21 cellular contexts compared by ENCODE assay signal in the genomic region with DNA sequence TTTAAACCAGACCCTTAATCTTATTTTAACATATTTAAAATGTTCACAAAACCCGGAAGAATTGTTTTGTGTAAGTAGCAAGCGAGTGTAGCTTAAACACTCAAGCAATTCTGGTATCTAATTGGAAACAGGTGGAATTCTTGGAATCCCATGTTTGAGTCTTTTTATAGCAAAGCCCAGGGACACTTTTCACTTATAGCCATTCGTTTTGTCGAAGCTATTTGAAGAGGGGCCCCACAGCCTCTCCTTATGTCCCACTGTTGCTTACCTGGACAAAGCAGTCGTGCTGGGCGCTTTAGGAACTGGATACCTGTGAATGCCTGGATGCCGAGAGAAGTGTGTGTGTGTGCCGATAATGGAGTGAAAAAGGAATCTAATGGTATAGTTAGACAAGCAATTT. TPM values are rescaled to one million over a fixed set of nuclear protein-coding genes. Genes with fewer than 3 reads are reported as not detected.
DNase-seq lines count a peak whose midpoint lies in the region; ATAC-seq and TF ChIP-seq lines count a peak whose summit lies in the region.
"Had no signal": no experiment of that assay in that cellular context is flagged by ENCODE, and none has a peak within 500 bp of the region (broad histone marks: within the 10 kb centered on the region; RNA-seq: fewer than 3 reads in every experiment).

No MANE protein-coding gene starts in this region.

- no peak for TF ChIP-seq CTCF in cardiac muscle cell (IDR thresholded peaks at IDR 0.05; ENCODE audit: low read depth, low read length)
- no peak for TF ChIP-seq CTCF in heart right ventricle (IDR thresholded peaks at IDR 0.05)
- TF ChIP-seq CTCF in GM10266 (IDR thresholded peaks at IDR 0.05; ENCODE audit: control insufficient read depth, insufficient read depth, low read depth, missing control alignments), result no peak

- peak overlapping the region; percentile 62 for H3K27ac Mint-ChIP-seq in memory B cell
- H3K27ac Mint-ChIP-seq: activated T-cell treated with anti-CD3 and anti-CD28 coated beads, Interleukin-2, amount 50 U/mL, for 24 hours; naive thymus-derived CD4-positive, alpha-beta T cell had no signal

- no peaks in the 10 kb centered on the region for H3K9me3 Mint-ChIP-seq in memory B cell
- H3K9me3 Mint-ChIP-seq: activated T-cell treated with anti-CD3 and anti-CD28 coated beads, Interleukin-2, amount 50 U/mL, for 24 hours; naive thymus-derived CD4-positive, alpha-beta T cell had no signal

- H3K4me3 ChIP-seq in cardiac muscle cell (no peak overlapping the region), heart right ventricle (no peak overlapping the region), adipocyte (ENCODE audit: low read length) (no peak overlapping the region)
- H3K4me3 ChIP-seq: A549, skin epidermis had no signal

- ATAC-seq in heart right ventricle (no peak), memory B cell (ENCODE audit: low read depth) (no peak), HG02973 (IDR thresholded peaks at IDR 0.05; ENCODE audit: unreplicated experiment) (no peak)
- ATAC-seq: A549; naive thymus-derived CD4-positive, alpha-beta T cell had no signal

- H3K4me3 Mint-ChIP-seq in memory B cell, result no peak overlapping the region
- H3K4me3 Mint-ChIP-seq: activated T-cell treated with anti-CD3 and anti-CD28 coated beads, Interleukin-2, amount 50 U/mL, for 24 hours; naive thymus-derived CD4-positive, alpha-beta T cell had no signal

- H3K9ac ChIP-seq in adipocyte (ENCODE audit: low read length), result no peak overlapping the region

- H3K27ac ChIP-seq in cardiac muscle cell, result peak overlapping the region; percentile 69
- peak overlapping the region in 1 of 10 donors; percentile 31 for H3K27ac ChIP-seq in heart right ventricle
- H3K27ac ChIP-seq: RWPE1, skin epidermis had no signal

- H3K27me3 Mint-ChIP-seq in memory B cell, result no peaks in the 10 kb centered on the region
- H3K27me3 Mint-ChIP-seq: activated T-cell treated with anti-CD3 and anti-CD28 coated beads, Interleukin-2, amount 50 U/mL, for 24 hours had no signal

- H3K27me3 ChIP-seq in cardiac muscle cell (no peaks in the 10 kb centered on the region), heart right ventricle (no peaks in the 10 kb centered on the region), adipocyte (replicated peaks; ENCODE audit: control insufficient read depth, insufficient read depth, low read length) (no peaks in the 10 kb centered on the region)

- intact Hi-C loops in heart right ventricle (cut with DNase I), result loop anchor here in 1 of 10 donors (10.0 kb wide), 1 partner anchor 54 kb away; no protein-coding TSS in a partner anchor

- WGBS in heart right ventricle, 2 donors, result 60 to 70% methylated on average over 8 of the region's 8 CpGs

- peaks cover 42% of the 10 kb centered on the region for H3K4me1 ChIP-seq in cardiac muscle cell (ENCODE audit: low read depth)
- peaks cover 5 to 69% (median 49%) of the 10 kb centered on the region in 9 donors for H3K4me1 ChIP-seq in heart right ventricle
- H3K4me1 ChIP-seq in adipocyte (ENCODE audit: control insufficient read depth, insufficient read depth, low read length), result peaks cover 27% of the 10 kb centered on the region

- DNase-seq in cardiac muscle cell (ENCODE audit: low read depth in 1 of 2, low spot score in 1 of 2) (no peak), heart right ventricle (no peak), adipocyte (ENCODE audit: low read depth) (peak; percentile 62), memory B cell (ENCODE audit: low spot score in 2 of 2) (no peak), GM10266 (ENCODE audit: extremely low spot score) (no peak), T-helper 1 cell (no peak)
- no peak for DNase-seq in stimulated activated CD4-positive, alpha-beta T cell treated with anti-CD3 and anti-CD28 coated beads, Interleukin-4, amount 100 ng/mL, for 1 hour
- DNase-seq: activated naive CD4-positive, alpha-beta T cell treated with Interleukin-2 at 50 U/mL for 16 hours; activated T-cell treated with anti-CD3 and anti-CD28 coated beads, Interleukin-2, amount 50 U/mL, for 24 hours; cerebellar nuclear complex; effector memory CD4-positive, alpha-beta T cell; HCEC 1CT; hypothalamus; naive thymus-derived CD4-positive, alpha-beta T cell; NCI-H187 treated with DMSO at 0.1 percent for 48 hours; NCI-H510A treated with DMSO at 0.1 percent for 48 hours; stimulated activated CD4-positive, alpha-beta T cell treated with anti-CD3 and anti-CD28 coated beads, Interleukin-2, amount 100 ng/mL, for 48 hours had no signal

- H3K9me3 ChIP-seq in cardiac muscle cell (ENCODE audit: low read depth), result no peaks in the 10 kb centered on the region
- no peaks in the 10 kb centered on the region for H3K9me3 ChIP-seq in heart right ventricle
- H3K9me3 ChIP-seq in adipocyte (ENCODE audit: control insufficient read depth, low read length), result no peaks in the 10 kb centered on the region
- H3K9me3 ChIP-seq: A549 had no signal

- no peaks in the 10 kb centered on the region for H3K36me3 Mint-ChIP-seq in memory B cell

- no peaks in the 10 kb centered on the region for H3K36me3 ChIP-seq in cardiac muscle cell
- H3K36me3 ChIP-seq in heart right ventricle, result peaks cover 0 to 5% (median 0%) of the 10 kb centered on the region in 9 donors
- H3K36me3 ChIP-seq in adipocyte (ENCODE audit: control insufficient read depth, insufficient read depth, low read length, severe bottlenecking), result no peaks in the 10 kb centered on the region

- H3K4me1 Mint-ChIP-seq in memory B cell, result peaks cover 21% of the 10 kb centered on the region

RNA-seq across cellular contexts. Expression of a gene that starts 3.3 kb away (rescaled TPM):
- 71.7 and 85.3 TPM in 2 replicates for total RNA-seq in cardiac muscle cell
- polyA plus RNA-seq in cardiac muscle cell, result 66.6 and 67.7 TPM in 2 replicates
- total RNA-seq in heart right ventricle, result 100 to 1,000 TPM in 9 of 10 donors, 10 to 100 TPM in 1; 97.3 to 176 (median 149) TPM
- 10 to 100 TPM; 34.5 to 39.7 TPM for polyA plus RNA-seq in heart right ventricle
